8 cellular contexts compared by ENCODE assay signal in genomic region chr19:11560404-11560988, GRCh38. TPM values are rescaled to one million over a fixed set of nuclear protein-coding genes. Genes with fewer than 3 reads are reported as not detected.
A peak's percentile ranks its signal among the peaks of the same experiment; 100 is the strongest.
DNase-seq lines count a peak whose midpoint lies in the region; ATAC-seq and TF ChIP-seq lines count a peak whose summit lies in the region.

No MANE protein-coding gene starts in this region.

- H3K4me3 Mint-ChIP-seq in activated CD8-positive, alpha-beta memory T cell treated with anti-CD3 and anti-CD28 coated beads, Interleukin-2, amount 10 ng/mL, durations not matched to agents 7 days and 5 days, result peak overlapping the region; percentile 85
- peak overlapping the region; percentile 88 for H3K4me3 Mint-ChIP-seq in activated T-cell treated with anti-CD3 and anti-CD28 coated beads, Interleukin-2, amount 50 U/mL, for 24 hours
- peak overlapping the region; percentile 64 for H3K4me3 Mint-ChIP-seq in osteocyte (ENCODE audit: unreplicated experiment)

- no peaks in the 10 kb centered on the region for H3K27me3 Mint-ChIP-seq in activated CD8-positive, alpha-beta memory T cell treated with anti-CD3 and anti-CD28 coated beads, Interleukin-2, amount 10 ng/mL, durations not matched to agents 7 days and 5 days
- no peaks in the 10 kb centered on the region for H3K27me3 Mint-ChIP-seq in activated T-cell treated with anti-CD3 and anti-CD28 coated beads, Interleukin-2, amount 50 U/mL, for 24 hours
- H3K27me3 Mint-ChIP-seq in osteocyte (ENCODE audit: unreplicated experiment), result no peaks in the 10 kb centered on the region

- ATAC-seq in activated CD8-positive, alpha-beta memory T cell treated with anti-CD3 and anti-CD28 coated beads, Interleukin-2, amount 10 ng/mL, durations not matched to agents 7 days and 5 days, result peak; percentile 60
- ATAC-seq in HG03521 (IDR thresholded peaks at IDR 0.05; ENCODE audit: unreplicated experiment) (peak; percentile 35), GM21619 (IDR thresholded peaks at IDR 0.05; ENCODE audit: unreplicated experiment) (no peak)

- CTCF ChIA-PET in activated CD8-positive, alpha-beta memory T cell treated with anti-CD3 and anti-CD28 coated beads, Interleukin-2, amount 10 ng/mL, durations not matched to agents 7 days and 5 days (lab: Charles Lee), result interaction anchor here (0.6 to 9.4 kb wide), 12 partner anchors 9 to 253 kb away, joined by 3 to 233 read pairs (median 4); partner anchors contain the start of genes ACP5 and CNN1

- H3K9me3 Mint-ChIP-seq in activated CD8-positive, alpha-beta memory T cell treated with anti-CD3 and anti-CD28 coated beads, Interleukin-2, amount 10 ng/mL, durations not matched to agents 7 days and 5 days (ENCODE audit: low read depth), result no peaks in the 10 kb centered on the region
- H3K9me3 Mint-ChIP-seq in activated T-cell treated with anti-CD3 and anti-CD28 coated beads, Interleukin-2, amount 50 U/mL, for 24 hours, result no peaks in the 10 kb centered on the region
- H3K9me3 Mint-ChIP-seq in osteocyte (ENCODE audit: unreplicated experiment), result no peaks in the 10 kb centered on the region

- DNase-seq in activated CD8-positive, alpha-beta memory T cell treated with anti-CD3 and anti-CD28 coated beads, Interleukin-2, amount 10 ng/mL, durations not matched to agents 7 days and 5 days, result peak; percentile 86
- no peak for DNase-seq in activated CD8-positive, alpha-beta memory T cell treated with anti-CD3 and anti-CD28 coated beads for 24 hours
- DNase-seq in NOMO-1 treated with DMSO at 0.1 percent for 48 hours (lab: John Stamatoyannopoulos, UW; ENCODE audit: unreplicated experiment), result peak; percentile 93
- DNase-seq in activated T-cell treated with anti-CD3 and anti-CD28 coated beads, Interleukin-2, amount 50 U/mL, for 24 hours, result no peak
- peak; percentile 80 for DNase-seq in fibroblast of pulmonary artery (ENCODE audit: low read depth)
- DNase-seq in osteocyte (ENCODE audit: extremely low spot score, unreplicated experiment), result no peak

- peak overlapping the region; percentile 76 for H3K27ac Mint-ChIP-seq in activated CD8-positive, alpha-beta memory T cell treated with anti-CD3 and anti-CD28 coated beads, Interleukin-2, amount 10 ng/mL, durations not matched to agents 7 days and 5 days
- H3K27ac Mint-ChIP-seq in activated T-cell treated with anti-CD3 and anti-CD28 coated beads, Interleukin-2, amount 50 U/mL, for 24 hours, result peak overlapping the region; percentile 90
- no peak overlapping the region for H3K27ac Mint-ChIP-seq in osteocyte (ENCODE audit: unreplicated experiment)

- peaks cover 50% of the 10 kb centered on the region for H3K4me1 Mint-ChIP-seq in activated CD8-positive, alpha-beta memory T cell treated with anti-CD3 and anti-CD28 coated beads, Interleukin-2, amount 10 ng/mL, durations not matched to agents 7 days and 5 days
- peaks cover 40% of the 10 kb centered on the region for H3K4me1 Mint-ChIP-seq in activated T-cell treated with anti-CD3 and anti-CD28 coated beads, Interleukin-2, amount 50 U/mL, for 24 hours (ENCODE audit: low read depth)
- H3K4me1 Mint-ChIP-seq in osteocyte (ENCODE audit: unreplicated experiment), result peaks cover 29% of the 10 kb centered on the region

- peaks cover 4% of the 10 kb centered on the region for H3K36me3 Mint-ChIP-seq in activated CD8-positive, alpha-beta memory T cell treated with anti-CD3 and anti-CD28 coated beads, Interleukin-2, amount 10 ng/mL, durations not matched to agents 7 days and 5 days
- peaks cover 37% of the 10 kb centered on the region for H3K36me3 Mint-ChIP-seq in activated T-cell treated with anti-CD3 and anti-CD28 coated beads, Interleukin-2, amount 50 U/mL, for 24 hours (ENCODE audit: low read depth)
- peaks cover 3% of the 10 kb centered on the region for H3K36me3 Mint-ChIP-seq in osteocyte (ENCODE audit: unreplicated experiment)

- peak; percentile 57 for TF ChIP-seq CTCF in fibroblast of pulmonary artery (IDR thresholded peaks at IDR 0.05; ENCODE audit: low read length, missing control alignments)
- peak; percentile 68 for TF ChIP-seq CTCF in osteocyte (IDR thresholded peaks at IDR 0.05)

- no peak overlapping the region for H3K4me3 ChIP-seq in fibroblast of pulmonary artery (replicated peaks; ENCODE audit: low read depth, low read length)

RNA-seq across cellular contexts. Expression of gene ELOF1, which starts 1.5 kb away (rescaled TPM):
- 10 to 100 TPM; 55.1 to 67.2 TPM for total RNA-seq in activated CD8-positive, alpha-beta memory T cell treated with anti-CD3 and anti-CD28 coated beads, Interleukin-2, amount 10 ng/mL, durations not matched to agents 7 days and 5 days
- 49.2 and 49.9 TPM in 2 replicates for total RNA-seq in osteocyte

RNA-seq across cellular contexts. Expression of gene ACP5, which starts 16.9 kb away (rescaled TPM):
- total RNA-seq in activated CD8-positive, alpha-beta memory T cell treated with anti-CD3 and anti-CD28 coated beads, Interleukin-2, amount 10 ng/mL, durations not matched to agents 7 days and 5 days, result 10 to 100 TPM; 34.1 to 58.8 TPM
- 1.3 and 1.6 TPM in 2 replicates for total RNA-seq in osteocyte

RNA-seq across cellular contexts. Expression of gene CNN1, which starts 21.8 kb away (rescaled TPM):
- total RNA-seq in activated CD8-positive, alpha-beta memory T cell treated with anti-CD3 and anti-CD28 coated beads, Interleukin-2, amount 10 ng/mL, durations not matched to agents 7 days and 5 days, result not detected
- total RNA-seq in osteocyte, result 8.1 and 9.9 TPM in 2 replicates

RNA-seq across cellular contexts. Expression of gene ECSIT, which starts 31.6 kb away (rescaled TPM):
- 10 to 100 TPM; 33.0 to 36.2 TPM for total RNA-seq in activated CD8-positive, alpha-beta memory T cell treated with anti-CD3 and anti-CD28 coated beads, Interleukin-2, amount 10 ng/mL, durations not matched to agents 7 days and 5 days
- total RNA-seq in osteocyte, result 28.9 and 30.0 TPM in 2 replicates

RNA-seq across cellular contexts. Expression of gene ZNF627, which starts 36.8 kb away (rescaled TPM):
- 1 to 10 TPM; 6.3 to 7.1 TPM for total RNA-seq in activated CD8-positive, alpha-beta memory T cell treated with anti-CD3 and anti-CD28 coated beads, Interleukin-2, amount 10 ng/mL, durations not matched to agents 7 days and 5 days
- total RNA-seq in osteocyte, result 18.2 and 18.3 TPM in 2 replicates

Comparison
In these comparisons a context has a peak if more than half of its experiments do, and no peak if none do; other contexts are left out.
1. DNase-seq: peak in activated CD8-positive, alpha-beta memory T cell treated with anti-CD3 and anti-CD28 coated beads, Interleukin-2, amount 10 ng/mL, durations not matched to agents 7 days and 5 days (single experiment), NOMO-1 treated with DMSO at 0.1 percent for 48 hours (single experiment) and fibroblast of pulmonary artery (single experiment); none in activated CD8-positive, alpha-beta memory T cell treated with anti-CD3 and anti-CD28 coated beads for 24 hours (single experiment), activated T-cell treated with anti-CD3 and anti-CD28 coated beads, Interleukin-2, amount 50 U/mL, for 24 hours (single experiment) and osteocyte (single experiment).
2. RNA of gene ACP5, which starts 16.9 kb away (total RNA-seq): 34.1 to 58.8 TPM in activated CD8-positive, alpha-beta memory T cell treated with anti-CD3 and anti-CD28 coated beads, Interleukin-2, amount 10 ng/mL, durations not matched to agents 7 days and 5 days; 1.3 to 1.6 TPM in osteocyte; every median in the first group is over 10 times any median in the second.
3. Peak in every context shown above with its lines, with median percentiles within 50 percentile points of each other: H3K4me3 Mint-ChIP-seq.